In the genomic region with DNA sequence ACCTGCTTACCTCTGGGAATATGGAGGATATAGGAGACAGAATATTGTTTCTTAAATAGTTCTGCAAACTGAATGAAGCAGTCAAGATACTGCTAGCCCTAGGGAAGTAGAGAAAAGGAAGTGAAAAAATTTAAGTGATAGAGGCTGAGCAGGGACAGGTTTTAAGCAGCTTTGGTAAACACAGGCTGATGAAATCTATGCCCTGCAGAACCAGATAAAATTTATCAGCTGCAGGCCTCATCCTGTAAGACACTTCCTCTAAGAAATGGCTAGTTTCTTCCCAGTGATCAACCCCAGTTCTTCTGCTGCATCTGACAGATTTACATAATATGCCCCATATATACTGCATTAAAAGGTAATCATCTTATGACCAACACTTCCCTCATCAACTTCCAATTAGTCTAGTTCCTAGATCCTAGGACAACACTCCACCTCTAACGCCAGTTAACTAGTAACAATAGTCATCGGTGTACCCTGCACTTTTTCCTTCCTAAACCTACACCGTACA, we compare ENCODE assay signal across 1 cellular context.
TF ChIP-seq lines count a peak whose summit lies in the region.

No MANE protein-coding gene starts in this region.

TF ChIP-seq in HepG2, 621 proteins besides CTCF, POLR2A, EP300 and RAD21:
- no peak for TF ChIP-seq ZBTB7A (CRISPR knock-in tag; IDR thresholded peaks at IDR 0.05)
- no peak for TF ChIP-seq ZNF562 (CRISPR knock-in tag; IDR thresholded peaks at IDR 0.05; ENCODE audit: borderline replicate concordance)
- TF ChIP-seq, protein P1, sequence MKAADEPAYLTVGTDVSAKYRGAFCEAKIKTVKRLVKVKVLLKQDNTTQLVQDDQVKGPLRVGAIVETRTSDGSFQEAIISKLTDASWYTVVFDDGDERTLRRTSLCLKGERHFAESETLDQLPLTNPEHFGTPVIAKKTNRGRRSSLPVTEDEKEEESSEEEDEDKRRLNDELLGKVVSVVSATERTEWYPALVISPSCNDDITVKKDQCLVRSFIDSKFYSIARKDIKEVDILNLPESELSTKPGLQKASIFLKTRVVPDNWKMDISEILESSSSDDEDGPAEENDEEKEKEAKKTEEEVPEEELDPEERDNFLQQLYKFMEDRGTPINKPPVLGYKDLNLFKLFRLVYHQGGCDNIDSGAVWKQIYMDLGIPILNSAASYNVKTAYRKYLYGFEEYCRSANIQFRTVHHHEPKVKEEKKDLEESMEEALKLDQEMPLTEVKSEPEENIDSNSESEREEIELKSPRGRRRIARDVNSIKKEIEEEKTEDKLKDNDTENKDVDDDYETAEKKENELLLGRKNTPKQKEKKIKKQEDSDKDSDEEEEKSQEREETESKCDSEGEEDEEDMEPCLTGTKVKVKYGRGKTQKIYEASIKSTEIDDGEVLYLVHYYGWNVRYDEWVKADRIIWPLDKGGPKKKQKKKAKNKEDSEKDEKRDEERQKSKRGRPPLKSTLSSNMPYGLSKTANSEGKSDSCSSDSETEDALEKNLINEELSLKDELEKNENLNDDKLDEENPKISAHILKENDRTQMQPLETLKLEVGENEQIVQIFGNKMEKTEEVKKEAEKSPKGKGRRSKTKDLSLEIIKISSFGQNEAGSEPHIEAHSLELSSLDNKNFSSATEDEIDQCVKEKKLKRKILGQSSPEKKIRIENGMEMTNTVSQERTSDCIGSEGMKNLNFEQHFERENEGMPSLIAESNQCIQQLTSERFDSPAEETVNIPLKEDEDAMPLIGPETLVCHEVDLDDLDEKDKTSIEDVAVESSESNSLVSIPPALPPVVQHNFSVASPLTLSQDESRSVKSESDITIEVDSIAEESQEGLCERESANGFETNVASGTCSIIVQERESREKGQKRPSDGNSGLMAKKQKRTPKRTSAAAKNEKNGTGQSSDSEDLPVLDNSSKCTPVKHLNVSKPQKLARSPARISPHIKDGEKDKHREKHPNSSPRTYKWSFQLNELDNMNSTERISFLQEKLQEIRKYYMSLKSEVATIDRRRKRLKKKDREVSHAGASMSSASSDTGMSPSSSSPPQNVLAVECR (CRISPR knock-in tag; IDR thresholded peaks at IDR 0.05; ENCODE audit: borderline replicate concordance) = no peak
- 0 out of 2 replicates have a peak, but pooled peaks have one; percentile 8 for TF ChIP-seq SP4 (CRISPR knock-in tag; IDR thresholded peaks at IDR 0.05)
- TF ChIP-seq ZNF234 (CRISPR knock-in tag; conservative IDR thresholded peaks at IDR 0.05) = no peak
- TF ChIP-seq, protein P2, sequence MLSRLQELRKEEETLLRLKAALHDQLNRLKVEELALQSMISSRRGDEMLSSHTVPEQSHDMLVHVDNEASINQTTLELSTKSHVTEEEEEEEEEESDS (CRISPR knock-in tag; IDR thresholded peaks at IDR 0.05; ENCODE audit: borderline replicate concordance) = no peak
- no peak for TF ChIP-seq ZNF556 (CRISPR knock-in tag; IDR thresholded peaks at IDR 0.05; ENCODE audit: borderline replicate concordance)
- TF ChIP-seq, protein P3, sequence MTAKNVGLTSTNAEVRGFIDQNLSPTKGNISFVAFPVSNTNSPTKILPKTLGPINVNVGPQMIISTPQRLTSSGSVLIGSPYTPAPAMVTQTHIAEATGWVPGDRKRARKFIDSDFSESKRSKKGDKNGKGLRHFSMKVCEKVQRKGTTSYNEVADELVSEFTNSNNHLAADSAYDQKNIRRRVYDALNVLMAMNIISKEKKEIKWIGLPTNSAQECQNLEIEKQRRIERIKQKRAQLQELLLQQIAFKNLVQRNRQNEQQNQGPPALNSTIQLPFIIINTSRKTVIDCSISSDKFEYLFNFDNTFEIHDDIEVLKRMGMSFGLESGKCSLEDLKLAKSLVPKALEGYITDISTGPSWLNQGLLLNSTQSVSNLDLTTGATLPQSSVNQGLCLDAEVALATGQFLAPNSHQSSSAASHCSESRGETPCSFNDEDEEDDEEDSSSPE (CRISPR knock-in tag; IDR thresholded peaks at IDR 0.05) = no peak
- no peak for TF ChIP-seq ZBTB20 (CRISPR knock-in tag; IDR thresholded peaks at IDR 0.05; ENCODE audit: borderline replicate concordance, low read depth)
- 0 out of 2 replicates have a peak, but pooled peaks have one; percentile 8 for TF ChIP-seq ZSCAN25 (CRISPR knock-in tag; IDR thresholded peaks at IDR 0.05)
- no peak for TF ChIP-seq NONO (IDR thresholded peaks at IDR 0.05)
- 0 out of 2 replicates have a peak, but pooled peaks have one; percentile 14 for TF ChIP-seq NONO (CRISPR knock-in tag; conservative IDR thresholded peaks at IDR 0.05)
- no peak for TF ChIP-seq RBM22 (optimal IDR thresholded peaks at IDR 0.05; ENCODE audit: low read length)
- no peak for TF ChIP-seq ZNF570 (CRISPR knock-in tag; IDR thresholded peaks at IDR 0.05; ENCODE audit: borderline replicate concordance)
- TF ChIP-seq ZNF768 (CRISPR knock-in tag; IDR thresholded peaks at IDR 0.05) = no peak
- TF ChIP-seq, protein P4, sequence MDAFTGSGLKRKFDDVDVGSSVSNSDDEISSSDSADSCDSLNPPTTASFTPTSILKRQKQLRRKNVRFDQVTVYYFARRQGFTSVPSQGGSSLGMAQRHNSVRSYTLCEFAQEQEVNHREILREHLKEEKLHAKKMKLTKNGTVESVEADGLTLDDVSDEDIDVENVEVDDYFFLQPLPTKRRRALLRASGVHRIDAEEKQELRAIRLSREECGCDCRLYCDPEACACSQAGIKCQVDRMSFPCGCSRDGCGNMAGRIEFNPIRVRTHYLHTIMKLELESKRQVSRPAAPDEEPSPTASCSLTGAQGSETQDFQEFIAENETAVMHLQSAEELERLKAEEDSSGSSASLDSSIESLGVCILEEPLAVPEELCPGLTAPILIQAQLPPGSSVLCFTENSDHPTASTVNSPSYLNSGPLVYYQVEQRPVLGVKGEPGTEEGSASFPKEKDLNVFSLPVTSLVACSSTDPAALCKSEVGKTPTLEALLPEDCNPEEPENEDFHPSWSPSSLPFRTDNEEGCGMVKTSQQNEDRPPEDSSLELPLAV (CRISPR knock-in tag; conservative IDR thresholded peaks at IDR 0.05; ENCODE audit: low read depth) = no peak
- TF ChIP-seq, protein P5, sequence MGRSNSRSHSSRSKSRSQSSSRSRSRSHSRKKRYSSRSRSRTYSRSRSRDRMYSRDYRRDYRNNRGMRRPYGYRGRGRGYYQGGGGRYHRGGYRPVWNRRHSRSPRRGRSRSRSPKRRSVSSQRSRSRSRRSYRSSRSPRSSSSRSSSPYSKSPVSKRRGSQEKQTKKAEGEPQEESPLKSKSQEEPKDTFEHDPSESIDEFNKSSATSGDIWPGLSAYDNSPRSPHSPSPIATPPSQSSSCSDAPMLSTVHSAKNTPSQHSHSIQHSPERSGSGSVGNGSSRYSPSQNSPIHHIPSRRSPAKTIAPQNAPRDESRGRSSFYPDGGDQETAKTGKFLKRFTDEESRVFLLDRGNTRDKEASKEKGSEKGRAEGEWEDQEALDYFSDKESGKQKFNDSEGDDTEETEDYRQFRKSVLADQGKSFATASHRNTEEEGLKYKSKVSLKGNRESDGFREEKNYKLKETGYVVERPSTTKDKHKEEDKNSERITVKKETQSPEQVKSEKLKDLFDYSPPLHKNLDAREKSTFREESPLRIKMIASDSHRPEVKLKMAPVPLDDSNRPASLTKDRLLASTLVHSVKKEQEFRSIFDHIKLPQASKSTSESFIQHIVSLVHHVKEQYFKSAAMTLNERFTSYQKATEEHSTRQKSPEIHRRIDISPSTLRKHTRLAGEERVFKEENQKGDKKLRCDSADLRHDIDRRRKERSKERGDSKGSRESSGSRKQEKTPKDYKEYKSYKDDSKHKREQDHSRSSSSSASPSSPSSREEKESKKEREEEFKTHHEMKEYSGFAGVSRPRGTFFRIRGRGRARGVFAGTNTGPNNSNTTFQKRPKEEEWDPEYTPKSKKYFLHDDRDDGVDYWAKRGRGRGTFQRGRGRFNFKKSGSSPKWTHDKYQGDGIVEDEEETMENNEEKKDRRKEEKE (IDR thresholded peaks at IDR 0.05) = no peak
- no peak for TF ChIP-seq NFE2L1 (CRISPR knock-in tag; IDR thresholded peaks at IDR 0.05; ENCODE audit: borderline replicate concordance)
- no peak for TF ChIP-seq RFXAP (CRISPR knock-in tag; IDR thresholded peaks at IDR 0.05; ENCODE audit: borderline replicate concordance)
- no peak for TF ChIP-seq ZNF20 (CRISPR knock-in tag; IDR thresholded peaks at IDR 0.05)
- TF ChIP-seq ZNF746 (CRISPR knock-in tag; IDR thresholded peaks at IDR 0.05) = no peak
- TF ChIP-seq MBD4 (IDR thresholded peaks at IDR 0.05; ENCODE audit: borderline replicate concordance, low read length) = no peak
- TF ChIP-seq, protein P6, sequence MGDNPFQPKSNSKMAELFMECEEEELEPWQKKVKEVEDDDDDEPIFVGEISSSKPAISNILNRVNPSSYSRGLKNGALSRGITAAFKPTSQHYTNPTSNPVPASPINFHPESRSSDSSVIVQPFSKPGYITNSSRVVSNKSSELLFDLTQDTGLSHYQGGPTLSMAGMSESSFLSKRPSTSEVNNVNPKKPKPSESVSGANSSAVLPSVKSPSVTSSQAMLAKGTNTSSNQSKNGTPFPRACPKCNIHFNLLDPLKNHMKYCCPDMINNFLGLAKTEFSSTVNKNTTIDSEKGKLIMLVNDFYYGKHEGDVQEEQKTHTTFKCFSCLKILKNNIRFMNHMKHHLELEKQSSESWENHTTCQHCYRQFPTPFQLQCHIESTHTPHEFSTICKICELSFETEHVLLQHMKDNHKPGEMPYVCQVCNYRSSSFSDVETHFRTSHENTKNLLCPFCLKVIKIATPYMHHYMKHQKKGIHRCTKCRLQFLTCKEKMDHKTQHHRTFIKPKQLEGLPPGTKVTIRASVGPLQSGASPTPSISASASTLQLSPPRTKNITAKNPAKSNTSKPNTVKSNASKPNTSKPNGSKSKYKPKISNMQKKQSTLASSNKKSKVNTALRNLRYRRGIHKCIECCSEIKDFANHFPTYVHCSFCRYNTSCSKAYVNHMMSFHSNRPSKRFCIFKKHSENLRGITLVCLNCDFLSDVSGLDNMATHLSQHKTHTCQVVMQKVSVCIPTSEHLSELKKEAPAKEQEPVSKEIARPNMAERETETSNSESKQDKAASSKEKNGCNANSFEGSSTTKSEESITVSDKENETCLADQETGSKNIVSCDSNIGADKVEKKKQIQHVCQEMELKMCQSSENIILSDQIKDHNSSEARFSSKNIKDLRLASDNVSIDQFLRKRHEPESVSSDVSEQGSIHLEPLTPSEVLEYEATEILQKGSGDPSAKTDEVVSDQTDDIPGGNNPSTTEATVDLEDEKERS (CRISPR knock-in tag; IDR thresholded peaks at IDR 0.05) = no peak
- TF ChIP-seq ZNF749 (CRISPR knock-in tag; IDR thresholded peaks at IDR 0.05; ENCODE audit: borderline replicate concordance) = no peak
- TF ChIP-seq CBX5 (CRISPR knock-in tag; IDR thresholded peaks at IDR 0.05; ENCODE audit: borderline replicate concordance) = no peak
- TF ChIP-seq BCL6 (CRISPR knock-in tag; IDR thresholded peaks at IDR 0.05) = no peak
- no peak for TF ChIP-seq SRSF4 (IDR thresholded peaks at IDR 0.05; ENCODE audit: low read depth, low read length, poor library complexity, severe bottlenecking)
- no peak for TF ChIP-seq ZNF205 (CRISPR knock-in tag; IDR thresholded peaks at IDR 0.05)
- TF ChIP-seq ZNF776 (CRISPR knock-in tag; IDR thresholded peaks at IDR 0.05) = no peak
- TF ChIP-seq, protein P7, sequence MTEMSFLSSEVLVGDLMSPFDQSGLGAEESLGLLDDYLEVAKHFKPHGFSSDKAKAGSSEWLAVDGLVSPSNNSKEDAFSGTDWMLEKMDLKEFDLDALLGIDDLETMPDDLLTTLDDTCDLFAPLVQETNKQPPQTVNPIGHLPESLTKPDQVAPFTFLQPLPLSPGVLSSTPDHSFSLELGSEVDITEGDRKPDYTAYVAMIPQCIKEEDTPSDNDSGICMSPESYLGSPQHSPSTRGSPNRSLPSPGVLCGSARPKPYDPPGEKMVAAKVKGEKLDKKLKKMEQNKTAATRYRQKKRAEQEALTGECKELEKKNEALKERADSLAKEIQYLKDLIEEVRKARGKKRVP (CRISPR knock-in tag; IDR thresholded peaks at IDR 0.05) = 0 out of 4 replicates have a peak, but pooled peaks of 1 of the 2 experiments have one; percentile 23
